Comparison of ENCODE assay signal across 8 cellular contexts in the genomic region with DNA sequence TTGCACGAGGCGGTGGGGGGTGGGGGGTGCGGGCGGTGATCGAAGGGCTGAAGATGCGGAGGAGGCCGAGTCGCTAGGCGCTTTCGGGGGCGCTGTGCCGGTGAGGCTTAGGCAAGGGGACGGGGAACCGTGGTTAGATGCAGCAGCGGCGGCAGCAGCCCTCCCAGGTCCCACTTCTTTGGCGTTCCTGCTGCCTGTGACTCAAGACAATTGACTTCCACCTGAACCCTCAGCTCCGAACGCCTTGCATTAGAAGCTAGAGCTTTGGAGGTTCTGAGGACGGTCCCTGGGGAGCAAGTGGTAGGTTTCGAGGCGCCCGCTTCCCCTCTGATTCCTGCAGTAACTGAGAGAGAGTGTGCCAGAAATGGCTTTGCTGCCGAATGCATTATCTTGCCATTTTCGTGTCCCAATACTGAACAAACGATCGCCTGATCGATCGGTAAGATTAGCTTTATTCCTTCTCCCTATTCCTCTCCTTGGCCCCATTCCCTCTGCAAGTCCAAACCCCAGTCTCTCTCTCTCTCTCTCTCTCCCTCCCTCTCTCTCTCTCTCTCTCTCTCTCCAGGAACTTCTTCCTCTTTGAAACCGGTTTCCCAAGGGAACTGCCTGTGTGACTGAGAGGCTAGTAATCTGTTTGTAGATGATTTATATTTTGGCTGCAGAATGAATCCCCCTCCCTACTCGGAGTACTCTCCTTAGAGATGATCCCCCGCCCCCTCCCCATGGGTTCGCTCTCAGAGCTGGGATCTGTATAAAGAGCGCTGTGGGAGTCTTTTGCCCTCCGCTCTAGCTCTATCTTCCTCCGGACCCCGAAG. TPM values are rescaled to one million over a fixed set of nuclear protein-coding genes. Genes with fewer than 3 reads are reported as not detected.
A peak's percentile ranks its signal among the peaks of the same experiment; 100 is the strongest.
DNase-seq lines count a peak whose midpoint lies in the region; ATAC-seq and TF ChIP-seq lines count a peak whose summit lies in the region.

No MANE protein-coding gene starts in this region.

- H2BK12ac ChIP-seq in trophoblast cell (ENCODE audit: low read length), result no peak overlapping the region

- H2AFZ ChIP-seq in trophoblast cell (ENCODE audit: insufficient read depth, low read length, poor library complexity), result peak overlapping the region; percentile 59

- no peaks in the 10 kb centered on the region for H3K36me3 ChIP-seq in SK-N-MC (ENCODE audit: insufficient read depth, low read length)
- no peaks in the 10 kb centered on the region for H3K36me3 ChIP-seq in trophoblast cell (ENCODE audit: control insufficient read depth in 1 of 2, insufficient read depth in 2 of 2, low read length in 2 of 2)

- no peak overlapping the region for H4K12ac ChIP-seq in trophoblast cell (ENCODE audit: low read depth, low read length)

- peaks cover 28% of the 10 kb centered on the region for H3K27me3 ChIP-seq in trophoblast cell (ENCODE audit: insufficient read depth, low read length)

- no CpG with 5 or more reads among the region's 37 CpGs for WGBS in trophoblast cell (ENCODE audit: extremely low coverage, insufficient coverage, insufficient read length)

- H3K14ac ChIP-seq in trophoblast cell (ENCODE audit: low read length), result no peak overlapping the region

- H3K4me3 ChIP-seq in SK-N-MC (peak overlapping the region; percentile 81), trophoblast cell (ENCODE audit: low read depth, low read length) (peak overlapping the region; percentile 27)

- no peak overlapping the region for H2BK5ac ChIP-seq in trophoblast cell (ENCODE audit: low read depth, low read length, poor library complexity)

- DNase-seq in DMS53 treated with DMSO at 0.1 percent for 48 hours (lab: John Stamatoyannopoulos, UW; ENCODE audit: unreplicated experiment) (peak; percentile 81), SK-N-MC (ENCODE audit: low read depth, low spot score) (no peak), globus pallidus (ENCODE audit: low spot score) (peak; percentile 35), trophoblast cell (no peak), NCI-H1436 (lab: John Stamatoyannopoulos, UW) (no peak), GM10266 (ENCODE audit: extremely low spot score) (no peak), NOMO-1 (lab: John Stamatoyannopoulos, UW; ENCODE audit: unreplicated experiment in 2 of 2) (no peak)

- no peaks in the 10 kb centered on the region for H3K79me2 ChIP-seq in trophoblast cell (ENCODE audit: control insufficient read depth, insufficient read depth, low read length, poor library complexity)

- H3K9ac ChIP-seq in SK-N-MC (ENCODE audit: insufficient read length), result peak overlapping the region; percentile 56
- H3K9ac ChIP-seq in trophoblast cell (ENCODE audit: low read length), result no peak overlapping the region

- no peak overlapping the region for H2AK5ac ChIP-seq in trophoblast cell (ENCODE audit: low read length)

- H3K79me1 ChIP-seq in trophoblast cell (ENCODE audit: low read length), result no peaks in the 10 kb centered on the region

- H3K23ac ChIP-seq in trophoblast cell (ENCODE audit: low read length), result no peak overlapping the region

- H3K18ac ChIP-seq in trophoblast cell (ENCODE audit: low read length), result no peak overlapping the region

- H3K9me3 ChIP-seq in SK-N-MC (ENCODE audit: low read depth, low read length), result no peaks in the 10 kb centered on the region
- H3K9me3 ChIP-seq in trophoblast cell (ENCODE audit: insufficient read depth, low read depth, low read length), result no peaks in the 10 kb centered on the region

- H4K8ac ChIP-seq in trophoblast cell (ENCODE audit: low read depth, low read length), result no peak overlapping the region

- H3K4me1 ChIP-seq in trophoblast cell (ENCODE audit: control insufficient read depth in 1 of 2, insufficient read depth in 2 of 2, low read length in 2 of 2), result peaks cover 6 to 9% of the 10 kb centered on the region in 2 experiments

- H3K27ac ChIP-seq in SK-N-MC, result no peak overlapping the region; the same call in 1 of the 2 replicates
- no peak overlapping the region for H3K27ac ChIP-seq in trophoblast cell (ENCODE audit: low read depth, low read length)

- no peak for TF ChIP-seq CTCF in GM10266 (IDR thresholded peaks at IDR 0.05; ENCODE audit: control insufficient read depth, insufficient read depth, low read depth, missing control alignments)

- no peak overlapping the region for H3K4ac ChIP-seq in trophoblast cell (ENCODE audit: low read depth, low read length)

- ATAC-seq in HG03565 (IDR thresholded peaks at IDR 0.05; ENCODE audit: unreplicated experiment), result peak; percentile 50

- H4K91ac ChIP-seq in trophoblast cell (ENCODE audit: low read depth, low read length), result no peak overlapping the region

- H3K4me2 ChIP-seq in trophoblast cell (ENCODE audit: low read length), result peak overlapping the region; percentile 81

- no peak overlapping the region for H2BK120ac ChIP-seq in trophoblast cell (ENCODE audit: insufficient read depth, low read length, poor library complexity)

RNA-seq across cellular contexts. Expression of a gene that starts 0.7 kb away (rescaled TPM):
- polyA plus RNA-seq in trophoblast cell (2013), result not detected in 2 replicates

Comparison
In these comparisons a context has a peak if more than half of its experiments do, and no peak if none do; other contexts are left out.
1. DNase-seq: peak in DMS53 treated with DMSO at 0.1 percent for 48 hours (single experiment) and globus pallidus (single experiment); none in SK-N-MC (single experiment), trophoblast cell (0 of 2), NCI-H1436 (single experiment), GM10266 (single experiment) and NOMO-1 (0 of 2).